ENCODE assay signal across 20 cellular contexts in the genomic region with DNA sequence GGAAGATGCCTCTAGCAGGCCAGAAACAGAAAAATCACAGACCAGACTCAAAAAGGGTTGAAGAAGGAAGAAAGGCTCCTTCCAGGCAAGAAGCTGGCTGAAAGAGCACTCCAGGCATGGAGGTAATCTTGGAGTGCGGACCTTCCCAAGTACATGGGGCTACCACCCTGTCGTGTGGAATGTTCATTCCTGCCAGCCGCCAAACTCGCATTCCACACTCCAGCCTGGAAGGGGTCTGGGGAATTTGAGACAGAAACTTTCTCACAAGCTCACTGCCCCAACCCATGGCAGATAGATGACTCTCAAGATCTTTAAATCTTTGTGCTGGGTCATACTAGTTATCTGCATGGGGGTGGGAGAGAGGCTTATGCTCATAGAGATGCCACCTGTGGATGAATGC.
"Had no signal": no experiment of that assay in that cellular context is flagged by ENCODE, and none has a peak within 500 bp of the region (broad histone marks: within the 10 kb centered on the region; RNA-seq: fewer than 3 reads in every experiment).

No MANE protein-coding gene starts in this region.

- H3K27me3 ChIP-seq: SJSA1 had no signal

- H3K4me3 ChIP-seq: SJSA1, SK-N-MC had no signal

- H3K27ac ChIP-seq: SJSA1, SK-N-MC had no signal

- H3K36me3 ChIP-seq: SJSA1 had no signal

- H3K4me1 ChIP-seq: SJSA1 had no signal

- DNase-seq: KBM-7, MV-4-11, NCI-H1048, NCI-H1105, NCI-H1417, NCI-H1436 treated with DMSO at 0.1 percent for 48 hours, NCI-H1694, NCI-H187 treated with DMSO at 0.1 percent for 48 hours, NCI-H2029 treated with DMSO at 0.1 percent for 48 hours, NCI-H2171 treated with DMSO at 0.1 percent for 48 hours, NCI-H345, NCI-H446 treated with DMSO at 0.1 percent for 48 hours, NCI-H510A treated with DMSO at 0.1 percent for 48 hours, NCI-H526 treated with DMSO at 0.1 percent for 48 hours, NCI-H774, Right ventricle myocardium superior, RPMI8226, SIG-M5 had no signal
